Comparison of ENCODE assay signal across 16 cellular contexts in genomic region chr4:168057412-168057811, GRCh38. TPM values are rescaled to one million over a fixed set of nuclear protein-coding genes. Genes with fewer than 3 reads are reported as not detected.
DNase-seq lines count a peak whose midpoint lies in the region; ATAC-seq lines count a peak whose summit lies in the region.
"Had no signal": no experiment of that assay in that cellular context is flagged by ENCODE, and none has a peak within 500 bp of the region (broad histone marks: within the 10 kb centered on the region; RNA-seq: fewer than 3 reads in every experiment).

No MANE protein-coding gene starts in this region.

- WGBS in aorta, 2 donors, result 89 to 93% methylated on average over 3 of the region's 3 CpGs

- DNase-seq in aorta (no peak), AML-193 (lab: John Stamatoyannopoulos, UW) (no peak)
- DNase-seq: activated CD4-positive, alpha-beta T cell treated with anti-CD3 and anti-CD28 coated beads for 48 hours; foreskin melanocyte; IMR-90; stimulated activated CD4-positive, alpha-beta T cell treated with anti-CD3 and anti-CD28 coated beads, Interleukin-2, amount 100 ng/mL, for 48 hours had no signal

- H3K4me3 ChIP-seq in aorta (ENCODE audit: low read length in 2 of 2), result no peak overlapping the region
- H3K4me3 ChIP-seq: tibial nerve had no signal

- ATAC-seq in GM18870 (IDR thresholded peaks at IDR 0.05; ENCODE audit: unreplicated experiment), result peak; percentile 94
- ATAC-seq in GM21515 (IDR thresholded peaks at IDR 0.05; ENCODE audit: unreplicated experiment), result peak; percentile 91
- peak; percentile 71 for ATAC-seq in HG02970 (IDR thresholded peaks at IDR 0.05; ENCODE audit: low FRiP score, unreplicated experiment)
- peak; percentile 99 for ATAC-seq in HG03520 (IDR thresholded peaks at IDR 0.05; ENCODE audit: unreplicated experiment)
- no peak for ATAC-seq in GM21423 (IDR thresholded peaks at IDR 0.05; ENCODE audit: unreplicated experiment)
- ATAC-seq in HG03097 (IDR thresholded peaks at IDR 0.05; ENCODE audit: low FRiP score, unreplicated experiment), result no peak
- ATAC-seq in aorta (ENCODE audit: low FRiP score), result no peak
- ATAC-seq: sciatic nerve had no signal

- H3K27me3 ChIP-seq in aorta (ENCODE audit: control insufficient read depth in 1 of 2, insufficient read depth in 2 of 2, low read length in 1 of 2), result no peaks in the 10 kb centered on the region
- H3K27me3 ChIP-seq: neutrophil, tibial nerve had no signal

- no peaks in the 10 kb centered on the region for H3K36me3 ChIP-seq in aorta (ENCODE audit: control insufficient read depth in 1 of 2, insufficient read depth in 2 of 2, low read length in 1 of 2)
- H3K36me3 ChIP-seq: neutrophil, tibial nerve had no signal

- intact Hi-C loops in aorta (cut with DNase I), result no loop called here

- no peak overlapping the region for H3K27ac ChIP-seq in aorta (ENCODE audit: low read depth in 1 of 2, low read length in 2 of 2)
- H3K27ac ChIP-seq: neutrophil, tibial nerve had no signal

- H3K9me3 ChIP-seq in aorta (ENCODE audit: control insufficient read depth, low read length), result no peaks in the 10 kb centered on the region
- H3K9me3 ChIP-seq: neutrophil, tibial nerve had no signal

- H3K4me1 ChIP-seq in aorta (ENCODE audit: control insufficient read depth in 1 of 2, insufficient read depth in 2 of 2, low read length in 2 of 2), result no peaks in the 10 kb centered on the region
- H3K4me1 ChIP-seq: tibial nerve had no signal

RNA-seq across cellular contexts. Expression of gene ANXA10, which starts 34.9 kb away (rescaled TPM):
- total RNA-seq in aorta, result not detected
- under 1 TPM in 1 of 2 donors, not detected in 1; 0.82 TPM for polyA plus RNA-seq in aorta
- total RNA-seq: sciatic nerve; T-helper 2 cell treated with Interferon-gamma antibody and Interleukin-4, amounts not matched to agents 100 ng/mL and 5 ng/mL, for 36 hours; tibial nerve had no signal

Comparison
In these comparisons a context has a peak if more than half of its experiments do, and no peak if none do; other contexts are left out.
1. ATAC-seq: peak in GM18870 (single experiment), GM21515 (single experiment), HG02970 (single experiment) and HG03520 (single experiment); none in GM21423 (single experiment), HG03097 (single experiment) and aorta (single experiment).